12 cellular contexts compared by ENCODE assay signal in the genomic region with DNA sequence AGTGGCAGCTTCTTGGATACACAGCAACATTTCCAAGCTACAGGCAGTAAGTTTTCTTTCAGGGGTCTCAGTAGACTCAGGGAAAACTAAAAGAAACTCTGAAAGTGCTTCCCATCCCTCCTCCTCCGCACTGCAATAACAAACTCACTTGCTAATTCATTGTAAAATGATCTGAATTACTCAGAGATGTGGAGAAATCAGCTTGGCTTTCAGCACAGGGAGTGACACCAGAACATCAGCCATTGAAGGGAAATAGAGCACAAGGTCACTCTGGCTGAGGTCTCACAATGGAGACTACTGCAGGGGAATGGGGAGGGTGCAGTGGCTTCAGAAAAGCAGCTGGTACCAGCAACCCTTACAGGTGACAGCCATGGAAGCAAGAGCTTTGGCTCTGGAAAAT.
A peak's percentile ranks its signal among the peaks of the same experiment; 100 is the strongest.
DNase-seq lines count a peak whose midpoint lies in the region; ATAC-seq and TF ChIP-seq lines count a peak whose summit lies in the region.
"Had no signal": no experiment of that assay in that cellular context is flagged by ENCODE, and none has a peak within 500 bp of the region (broad histone marks: within the 10 kb centered on the region; RNA-seq: fewer than 3 reads in every experiment).

No MANE protein-coding gene starts in this region.

- H3K79me2 ChIP-seq in SK-N-SH (ENCODE audit: insufficient read depth) = no peaks in the 10 kb centered on the region

- no peak overlapping the region for H2AFZ ChIP-seq in SK-N-SH (ENCODE audit: low read depth)

- no peak for TF ChIP-seq EP300 in SK-N-SH (IDR thresholded peaks at IDR 0.05; ENCODE audit: borderline replicate concordance in 1 of 2, low read depth in 1 of 2, low read length in 1 of 2)

- intact Hi-C loops in Right ventricle myocardium inferior (cut with DNase I) = loop anchor here (2.0 to 10.0 kb wide), 4 partner anchors 46 to 332 kb away; no protein-coding TSS in a partner anchor
- intact Hi-C loops in cardiac septum (cut with DNase I) = loop anchor here (2.0 to 5.0 kb wide), 2 partner anchors 44 to 198 kb away; no protein-coding TSS in a partner anchor
- intact Hi-C loops in heart left ventricle (cut with DNase I) = loop anchor here in 8 of 10 donors (2.0 to 10.0 kb wide), 13 partner anchors 44 to 329 kb away; no protein-coding TSS in a partner anchor
- intact Hi-C loops in vagina (cut with DNase I) = loop anchor here (5.0 to 10.0 kb wide), 2 partner anchors 36 to 198 kb away; no protein-coding TSS in a partner anchor

- no peaks in the 10 kb centered on the region for H4K20me1 ChIP-seq in SK-N-SH (ENCODE audit: insufficient read depth)

- no peaks in the 10 kb centered on the region for H3K9me3 Mint-ChIP-seq in activated T-cell treated with anti-CD3 and anti-CD28 coated beads, Interleukin-2, amount 50 U/mL, for 24 hours

- TF ChIP-seq POLR2A in heart left ventricle (IDR thresholded peaks at IDR 0.05) = no peak
- TF ChIP-seq POLR2A in vagina (IDR thresholded peaks at IDR 0.05) = no peak

- no peak overlapping the region for H3K4me3 Mint-ChIP-seq in activated T-cell treated with anti-CD3 and anti-CD28 coated beads, Interleukin-2, amount 50 U/mL, for 24 hours

- TF ChIP-seq CTCF in heart left ventricle (IDR thresholded peaks at IDR 0.05) = no peak
- TF ChIP-seq CTCF in vagina (IDR thresholded peaks at IDR 0.05) = no peak
- TF ChIP-seq CTCF in SK-N-SH (IDR thresholded peaks at IDR 0.05) = no peak

- H3K4me3 ChIP-seq in heart left ventricle = no peak overlapping the region
- H3K4me3 ChIP-seq in rectal smooth muscle tissue (ENCODE audit: low read length) = no peak overlapping the region
- H3K4me3 ChIP-seq in vagina = no peak overlapping the region
- H3K4me3 ChIP-seq in SK-N-SH (ENCODE audit: low read depth in 2 of 2, low read length in 1 of 2) = no peak overlapping the region

- peak; percentile 43 for ATAC-seq in Right ventricle myocardium inferior
- ATAC-seq in heart left ventricle = peak; percentile 10 to 19 (median 15)

- H3K27ac ChIP-seq in heart left ventricle (peak overlapping the region; percentile 79 to 97 (median 88)), rectal smooth muscle tissue (ENCODE audit: low read depth, low read length) (peak overlapping the region; percentile 70), vagina (peak overlapping the region; percentile 90), SK-N-SH (ENCODE audit: low read depth in 2 of 2, low read length in 1 of 2) (no peak overlapping the region)

- H3K9me3 ChIP-seq in heart left ventricle (no peaks in the 10 kb centered on the region), vagina (no peaks in the 10 kb centered on the region), SK-N-SH (no peaks in the 10 kb centered on the region)

- H3F3A ChIP-seq in SK-N-SH (replicated peaks; ENCODE audit: insufficient read depth) = no peaks in the 10 kb centered on the region

- POLR2A ChIA-PET in SK-N-SH (lab: Yijun Ruan, JAX) = no interaction called here

- H3K36me3 ChIP-seq in heart left ventricle (no peaks in the 10 kb centered on the region), rectal smooth muscle tissue (ENCODE audit: control insufficient read depth, insufficient read depth, low read length) (no peaks in the 10 kb centered on the region), vagina (no peaks in the 10 kb centered on the region), SK-N-SH (replicated peaks in 1 of 2; ENCODE audit: control insufficient read depth in 1 of 2, insufficient read depth in 2 of 2, low read length in 1 of 2) (no peaks in the 10 kb centered on the region)

- no peak for TF ChIP-seq RAD21 in SK-N-SH (IDR thresholded peaks at IDR 0.05; ENCODE audit: low read length)

- no peaks in the 10 kb centered on the region for H3K9me2 ChIP-seq in SK-N-SH

- H3K27me3 ChIP-seq in heart left ventricle (no peaks in the 10 kb centered on the region), rectal smooth muscle tissue (ENCODE audit: control insufficient read depth, insufficient read depth, low read length) (no peaks in the 10 kb centered on the region), vagina (no peaks in the 10 kb centered on the region), SK-N-SH (ENCODE audit: insufficient read depth) (no peaks in the 10 kb centered on the region)

- no peak overlapping the region for H3K27ac Mint-ChIP-seq in activated T-cell treated with anti-CD3 and anti-CD28 coated beads, Interleukin-2, amount 50 U/mL, for 24 hours

- H3K27me3 Mint-ChIP-seq in activated T-cell treated with anti-CD3 and anti-CD28 coated beads, Interleukin-2, amount 50 U/mL, for 24 hours = peaks cover 10% of the 10 kb centered on the region

- peaks cover 16% of the 10 kb centered on the region for H3K4me1 Mint-ChIP-seq in activated T-cell treated with anti-CD3 and anti-CD28 coated beads, Interleukin-2, amount 50 U/mL, for 24 hours (ENCODE audit: low read depth)

- no peak overlapping the region for H3K4me2 ChIP-seq in SK-N-SH

- CTCF ChIA-PET in SK-N-SH (lab: Yijun Ruan, JAX) = interaction anchor here (0.8 kb wide), 1 partner anchor 233 kb away, joined by 4 read pairs; no protein-coding TSS in a partner anchor

- H3K9ac ChIP-seq in rectal smooth muscle tissue (ENCODE audit: low read length) = no peak overlapping the region
- no peak overlapping the region for H3K9ac ChIP-seq in SK-N-SH

- peaks cover 17 to 44% (median 31%) of the 10 kb centered on the region in 12 donors for H3K4me1 ChIP-seq in heart left ventricle
- peaks cover 3% of the 10 kb centered on the region for H3K4me1 ChIP-seq in rectal smooth muscle tissue (ENCODE audit: control insufficient read depth, insufficient read depth, low read length)
- H3K4me1 ChIP-seq in vagina = peaks cover 60% of the 10 kb centered on the region
- peaks cover 5 to 20% of the 10 kb centered on the region in 2 experiments for H3K4me1 ChIP-seq in SK-N-SH (ENCODE audit: control insufficient read depth in 1 of 2, insufficient read depth in 2 of 2, low read depth in 1 of 2, low read length in 1 of 2)

- no peaks in the 10 kb centered on the region for H3K36me3 Mint-ChIP-seq in activated T-cell treated with anti-CD3 and anti-CD28 coated beads, Interleukin-2, amount 50 U/mL, for 24 hours (ENCODE audit: low read depth)

- DNase-seq in Right ventricle myocardium inferior (ENCODE audit: missing footprints) = no peak
- no peak for DNase-seq in cardiac septum (ENCODE audit: low spot score)
- DNase-seq in heart left ventricle = no peak
- DNase-seq in vagina (ENCODE audit: extremely low spot score in 2 of 2) = no peak
- no peak for DNase-seq in NCI-H524 treated with DMSO at 0.1 percent for 48 hours (lab: John Stamatoyannopoulos, UW)
- no peak for DNase-seq in SK-N-SH
- DNase-seq in activated T-cell treated with anti-CD3 and anti-CD28 coated beads, Interleukin-2, amount 50 U/mL, for 24 hours = no peak
- DNase-seq: 8988T; activated CD8-positive, alpha-beta memory T cell treated with anti-CD3 and anti-CD28 coated beads, Interleukin-2, amount 50 U/mL, for 4 hours; DMS153; NCI-H446 had no signal

- 83 to 92% (median 86%) methylated on average over 1 of the region's 1 CpG for WGBS in heart left ventricle, 4 donors
- 100% methylated on average over 1 of the region's 1 CpG for WGBS in SK-N-SH (ENCODE audit: low lambda C conversion rate)

TF ChIP-seq in SK-N-SH, 30 proteins besides CTCF, POLR2A, EP300 and RAD21:
- no peak for TF ChIP-seq GABPA (IDR thresholded peaks at IDR 0.05; ENCODE audit: low read depth)
- no peak for TF ChIP-seq TAF1 (IDR thresholded peaks at IDR 0.05; ENCODE audit: borderline replicate concordance, low read depth, low read length)
- TF ChIP-seq NFIC (IDR thresholded peaks at IDR 0.05; ENCODE audit: borderline replicate concordance) = no peak
TF ChIP-seq in SK-N-SH: peak in this region for 0.

Comparison
In these comparisons a context has a peak if more than half of its experiments do, and no peak if none do; other contexts are left out.
1. H3K27ac ChIP-seq: peak in heart left ventricle (12 of 12), rectal smooth muscle tissue (single experiment) and vagina (single experiment); none in SK-N-SH (0 of 2).